In genomic region chr17:3641014-3641413, GRCh38 we compare ENCODE assay signal across 1 cellular context.
TF ChIP-seq lines count a peak whose summit lies in the region.

No MANE protein-coding gene starts in this region.

TF ChIP-seq in H1, 55 proteins besides CTCF, POLR2A, EP300 and RAD21:
- TF ChIP-seq GTF2F1 (IDR thresholded peaks at IDR 0.05; ENCODE audit: borderline replicate concordance, low read depth, low read length) (no peak), FOSL1 (IDR thresholded peaks at IDR 0.05; ENCODE audit: insufficient read depth, low read depth, low read length) (no peak), KDM1A (IDR thresholded peaks at IDR 0.05; ENCODE audit: borderline replicate concordance, low read length) (no peak)
